Comparison of ENCODE assay signal across 1 cellular context in the genomic region with DNA sequence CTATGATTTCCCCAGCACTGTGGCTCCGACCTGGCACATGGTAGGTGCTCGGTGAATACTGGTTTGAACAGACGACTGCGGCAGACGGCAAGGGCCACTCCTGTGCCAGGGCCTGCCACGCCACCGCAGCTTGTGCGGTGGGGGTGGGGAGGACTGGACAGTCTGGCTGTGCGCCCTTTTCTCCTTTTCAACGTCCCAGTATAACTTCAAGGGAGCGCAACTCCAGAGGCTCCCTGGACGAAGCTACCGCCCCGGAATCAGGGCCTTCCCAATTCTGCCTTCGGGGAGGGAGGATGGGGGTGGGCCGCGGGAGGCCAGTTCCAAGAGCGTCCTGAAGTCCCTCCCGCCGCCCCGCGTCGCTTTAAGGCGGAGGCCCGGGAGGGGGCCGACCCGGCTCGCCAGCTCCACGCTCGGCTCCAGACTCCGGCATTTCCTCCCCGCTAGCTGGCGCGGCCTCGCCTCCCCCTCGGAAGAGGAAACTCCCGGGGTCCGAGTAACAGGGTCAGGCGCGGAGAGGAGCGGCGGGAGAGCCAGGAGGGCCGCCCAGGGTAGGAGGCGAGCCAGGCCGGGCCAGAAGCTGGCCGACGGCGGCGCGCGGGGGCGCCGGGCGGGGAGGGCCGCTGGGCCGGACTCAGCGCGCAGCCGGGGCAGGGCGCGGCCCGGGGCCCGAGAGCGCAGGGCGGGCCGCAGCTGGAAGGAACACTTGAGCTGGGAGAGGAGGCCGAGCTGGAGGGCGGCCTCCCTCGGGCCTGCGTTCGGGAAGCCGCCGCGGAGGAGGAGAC.
A peak's percentile ranks its signal among the peaks of the same experiment; 100 is the strongest.
TF ChIP-seq lines count a peak whose summit lies in the region.

Gene ITPRIPL2, plus strand, starts transcription at position 388 of the 782 bp plus-strand sequence. CDS start 498 bp downstream, outside the sequence.

TF ChIP-seq in GM12878, 131 proteins besides CTCF, POLR2A, EP300 and RAD21 (continued from another document):
- TF ChIP-seq, protein P1, sequence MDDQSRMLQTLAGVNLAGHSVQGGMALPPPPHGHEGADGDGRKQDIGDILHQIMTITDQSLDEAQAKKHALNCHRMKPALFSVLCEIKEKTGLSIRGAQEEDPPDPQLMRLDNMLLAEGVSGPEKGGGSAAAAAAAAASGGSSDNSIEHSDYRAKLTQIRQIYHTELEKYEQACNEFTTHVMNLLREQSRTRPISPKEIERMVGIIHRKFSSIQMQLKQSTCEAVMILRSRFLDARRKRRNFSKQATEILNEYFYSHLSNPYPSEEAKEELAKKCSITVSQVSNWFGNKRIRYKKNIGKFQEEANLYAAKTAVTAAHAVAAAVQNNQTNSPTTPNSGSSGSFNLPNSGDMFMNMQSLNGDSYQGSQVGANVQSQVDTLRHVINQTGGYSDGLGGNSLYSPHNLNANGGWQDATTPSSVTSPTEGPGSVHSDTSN (IDR thresholded peaks at IDR 0.05; ENCODE audit: insufficient replicate concordance, low read depth, low read length), result no peak
- TF ChIP-seq CREM (IDR thresholded peaks at IDR 0.05; ENCODE audit: low read depth) (no peak), FOXM1 (IDR thresholded peaks at IDR 0.05; ENCODE audit: low read depth, low read length) (no peak), RB1 (IDR thresholded peaks at IDR 0.05; ENCODE audit: borderline replicate concordance) (no peak), CBX5 (IDR thresholded peaks at IDR 0.05; ENCODE audit: low read depth) (no peak), PAX5 (IDR thresholded peaks at IDR 0.05; ENCODE audit: borderline replicate concordance, low read depth, low read length) (no peak), CHD2 (IDR thresholded peaks at IDR 0.05; ENCODE audit: borderline replicate concordance, low read depth, low read length) (peak; percentile 13; the same call in 1 of the 2 replicates), NBN (IDR thresholded peaks at IDR 0.05) (no peak), BACH1 (IDR thresholded peaks at IDR 0.05; ENCODE audit: borderline replicate concordance) (no peak), SIN3A (IDR thresholded peaks at IDR 0.05; ENCODE audit: low read depth, low read length) (no peak), RCOR1 (conservative IDR thresholded peaks at IDR 0.05; ENCODE audit: low read depth, low read length) (no peak), STAT1 (conservative IDR thresholded peaks at IDR 0.05) (no peak), CBFB (IDR thresholded peaks at IDR 0.05; ENCODE audit: low read depth) (no peak), POLR2AphosphoS5 (IDR thresholded peaks at IDR 0.05; ENCODE audit: low read length) (no peak; the same call in 1 of the 2 replicates), IRF4 (IDR thresholded peaks at IDR 0.05; ENCODE audit: low read depth, low read length) (no peak), MLLT1 (IDR thresholded peaks at IDR 0.05) (no peak), TCF12 (IDR thresholded peaks at IDR 0.05; ENCODE audit: low read depth, low read length) (no peak), JUND (IDR thresholded peaks at IDR 0.05; ENCODE audit: low read depth, low read length) (no peak), HDAC6 (IDR thresholded peaks at IDR 0.05; ENCODE audit: unreplicated experiment) (peak; percentile 35), SREBF2 (IDR thresholded peaks at IDR 0.05; ENCODE audit: low read length) (no peak), TBL1XR1 (IDR thresholded peaks at IDR 0.05; ENCODE audit: low read depth, low read length) (no peak), LARP7 (IDR thresholded peaks at IDR 0.05) (peak; percentile 84), EGR1 (IDR thresholded peaks at IDR 0.05; ENCODE audit: borderline replicate concordance in 1 of 2, low read depth in 2 of 2, low read length in 2 of 2) (peak in 1 of 2 experiments; percentile 44; a peak in 1 of 3 replicates), NRF1 (conservative IDR thresholded peaks at IDR 0.05; ENCODE audit: low read depth, low read length) (no peak), GATAD2B (conservative IDR thresholded peaks at IDR 0.05; ENCODE audit: low read depth) (no peak; the same call in 1 of the 2 replicates), STAT3 (IDR thresholded peaks at IDR 0.05; ENCODE audit: low read depth, low read length) (no peak), KAT2A (conservative IDR thresholded peaks at IDR 0.05; ENCODE audit: control insufficient read depth, low read depth, low read length) (no peak), SMAD1 (IDR thresholded peaks at IDR 0.05; ENCODE audit: low read depth, partially characterized antibody) (no peak), ZBTB33 (IDR thresholded peaks at IDR 0.05) (no peak), RUNX3 (IDR thresholded peaks at IDR 0.05; ENCODE audit: low read length) (0 out of 2 replicates have a peak, but pooled peaks have one; percentile 24), USF1 (IDR thresholded peaks at IDR 0.05; ENCODE audit: borderline replicate concordance, extremely low read length, insufficient read depth, low read depth, low read length) (no peak), E2F4 (IDR thresholded peaks at IDR 0.05; ENCODE audit: low read depth, low read length) (no peak)
- TF ChIP-seq, protein P2, sequence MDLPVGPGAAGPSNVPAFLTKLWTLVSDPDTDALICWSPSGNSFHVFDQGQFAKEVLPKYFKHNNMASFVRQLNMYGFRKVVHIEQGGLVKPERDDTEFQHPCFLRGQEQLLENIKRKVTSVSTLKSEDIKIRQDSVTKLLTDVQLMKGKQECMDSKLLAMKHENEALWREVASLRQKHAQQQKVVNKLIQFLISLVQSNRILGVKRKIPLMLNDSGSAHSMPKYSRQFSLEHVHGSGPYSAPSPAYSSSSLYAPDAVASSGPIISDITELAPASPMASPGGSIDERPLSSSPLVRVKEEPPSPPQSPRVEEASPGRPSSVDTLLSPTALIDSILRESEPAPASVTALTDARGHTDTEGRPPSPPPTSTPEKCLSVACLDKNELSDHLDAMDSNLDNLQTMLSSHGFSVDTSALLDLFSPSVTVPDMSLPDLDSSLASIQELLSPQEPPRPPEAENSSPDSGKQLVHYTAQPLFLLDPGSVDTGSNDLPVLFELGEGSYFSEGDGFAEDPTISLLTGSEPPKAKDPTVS (IDR thresholded peaks at IDR 0.05; ENCODE audit: low read depth, low read length), result no peak
- TF ChIP-seq, protein P3, sequence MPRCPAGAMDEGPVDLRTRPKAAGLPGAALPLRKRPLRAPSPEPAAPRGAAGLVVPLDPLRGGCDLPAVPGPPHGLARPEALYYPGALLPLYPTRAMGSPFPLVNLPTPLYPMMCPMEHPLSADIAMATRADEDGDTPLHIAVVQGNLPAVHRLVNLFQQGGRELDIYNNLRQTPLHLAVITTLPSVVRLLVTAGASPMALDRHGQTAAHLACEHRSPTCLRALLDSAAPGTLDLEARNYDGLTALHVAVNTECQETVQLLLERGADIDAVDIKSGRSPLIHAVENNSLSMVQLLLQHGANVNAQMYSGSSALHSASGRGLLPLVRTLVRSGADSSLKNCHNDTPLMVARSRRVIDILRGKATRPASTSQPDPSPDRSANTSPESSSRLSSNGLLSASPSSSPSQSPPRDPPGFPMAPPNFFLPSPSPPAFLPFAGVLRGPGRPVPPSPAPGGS (IDR thresholded peaks at IDR 0.05; ENCODE audit: borderline replicate concordance, insufficient read depth, low read depth, low read length, poor library complexity, severe bottlenecking), result no peak
- TF ChIP-seq, protein P4, sequence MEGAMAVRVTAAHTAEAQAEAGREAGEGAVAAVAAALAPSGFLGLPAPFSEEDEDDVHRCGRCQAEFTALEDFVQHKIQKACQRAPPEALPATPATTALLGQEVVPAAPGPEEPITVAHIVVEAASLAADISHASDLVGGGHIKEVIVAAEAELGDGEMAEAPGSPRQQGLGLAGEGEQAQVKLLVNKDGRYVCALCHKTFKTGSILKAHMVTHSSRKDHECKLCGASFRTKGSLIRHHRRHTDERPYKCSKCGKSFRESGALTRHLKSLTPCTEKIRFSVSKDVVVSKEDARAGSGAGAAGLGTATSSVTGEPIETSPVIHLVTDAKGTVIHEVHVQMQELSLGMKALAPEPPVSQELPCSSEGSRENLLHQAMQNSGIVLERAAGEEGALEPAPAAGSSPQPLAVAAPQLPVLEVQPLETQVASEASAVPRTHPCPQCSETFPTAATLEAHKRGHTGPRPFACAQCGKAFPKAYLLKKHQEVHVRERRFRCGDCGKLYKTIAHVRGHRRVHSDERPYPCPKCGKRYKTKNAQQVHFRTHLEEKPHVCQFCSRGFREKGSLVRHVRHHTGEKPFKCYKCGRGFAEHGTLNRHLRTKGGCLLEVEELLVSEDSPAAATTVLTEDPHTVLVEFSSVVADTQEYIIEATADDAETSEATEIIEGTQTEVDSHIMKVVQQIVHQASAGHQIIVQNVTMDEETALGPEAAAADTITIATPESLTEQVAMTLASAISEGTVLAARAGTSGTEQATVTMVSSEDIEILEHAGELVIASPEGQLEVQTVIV (IDR thresholded peaks at IDR 0.05; ENCODE audit: borderline replicate concordance, partially characterized antibody), result no peak
